In genomic region chr19:51541458-51542357, GRCh38 we compare ENCODE assay signal across 1 cellular context.
TF ChIP-seq lines count a peak whose summit lies in the region.

No MANE protein-coding gene starts in this region.

TF ChIP-seq in K562, 482 proteins besides CTCF, POLR2A, EP300 and RAD21 (continues in another document):
- no peak for TF ChIP-seq BRD4 (IDR thresholded peaks at IDR 0.05)
- TF ChIP-seq, protein P1, sequence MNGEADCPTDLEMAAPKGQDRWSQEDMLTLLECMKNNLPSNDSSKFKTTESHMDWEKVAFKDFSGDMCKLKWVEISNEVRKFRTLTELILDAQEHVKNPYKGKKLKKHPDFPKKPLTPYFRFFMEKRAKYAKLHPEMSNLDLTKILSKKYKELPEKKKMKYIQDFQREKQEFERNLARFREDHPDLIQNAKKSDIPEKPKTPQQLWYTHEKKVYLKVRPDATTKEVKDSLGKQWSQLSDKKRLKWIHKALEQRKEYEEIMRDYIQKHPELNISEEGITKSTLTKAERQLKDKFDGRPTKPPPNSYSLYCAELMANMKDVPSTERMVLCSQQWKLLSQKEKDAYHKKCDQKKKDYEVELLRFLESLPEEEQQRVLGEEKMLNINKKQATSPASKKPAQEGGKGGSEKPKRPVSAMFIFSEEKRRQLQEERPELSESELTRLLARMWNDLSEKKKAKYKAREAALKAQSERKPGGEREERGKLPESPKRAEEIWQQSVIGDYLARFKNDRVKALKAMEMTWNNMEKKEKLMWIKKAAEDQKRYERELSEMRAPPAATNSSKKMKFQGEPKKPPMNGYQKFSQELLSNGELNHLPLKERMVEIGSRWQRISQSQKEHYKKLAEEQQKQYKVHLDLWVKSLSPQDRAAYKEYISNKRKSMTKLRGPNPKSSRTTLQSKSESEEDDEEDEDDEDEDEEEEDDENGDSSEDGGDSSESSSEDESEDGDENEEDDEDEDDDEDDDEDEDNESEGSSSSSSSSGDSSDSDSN (IDR thresholded peaks at IDR 0.05; ENCODE audit: borderline replicate concordance in 1 of 2, low read depth in 2 of 2, low read length in 2 of 2): 0 out of 4 replicates have a peak, but pooled peaks of 1 of the 2 experiments have one; percentile 13
- no peak for TF ChIP-seq IRF1 (CRISPR knock-in tag; IDR thresholded peaks at IDR 0.05; ENCODE audit: borderline replicate concordance)
- TF ChIP-seq TRIM25 (IDR thresholded peaks at IDR 0.05; ENCODE audit: borderline replicate concordance): no peak
- no peak for TF ChIP-seq GTF2E2 (tag; IDR thresholded peaks at IDR 0.05)
- no peak for TF ChIP-seq GTF2B (IDR thresholded peaks at IDR 0.05; ENCODE audit: extremely low read depth, insufficient read length)
- no peak for TF ChIP-seq RHOXF2B (CRISPR knock-in tag; conservative IDR thresholded peaks at IDR 0.05)
- TF ChIP-seq FUS (optimal IDR thresholded peaks at IDR 0.05; ENCODE audit: low read depth, low read length): no peak
- TF ChIP-seq SMARCA4 (IDR thresholded peaks at IDR 0.05): peak; percentile 53; the same call in 1 of the 2 replicates
- TF ChIP-seq ARHGAP35 (IDR thresholded peaks at IDR 0.05; ENCODE audit: partially characterized antibody): no peak
- TF ChIP-seq JUND (IDR thresholded peaks at IDR 0.05; ENCODE audit: borderline replicate concordance, low read depth, low read length): no peak; the same call in 1 of the 2 replicates
- peak; percentile 36; the same call in 2 of the 3 replicates for TF ChIP-seq JUND (tag; IDR thresholded peaks at IDR 0.05; ENCODE audit: borderline replicate concordance, low read depth, low read length)
- TF ChIP-seq ZNF79 (CRISPR knock-in tag; IDR thresholded peaks at IDR 0.05; ENCODE audit: low read depth): no peak
- peak; percentile 53 for TF ChIP-seq MAFG (tag; conservative IDR thresholded peaks at IDR 0.05)
- no peak for TF ChIP-seq ZBTB8A (IDR thresholded peaks at IDR 0.05; ENCODE audit: partially characterized antibody)
- TF ChIP-seq ZNF23 (CRISPR knock-in tag; IDR thresholded peaks at IDR 0.05): no peak
- TF ChIP-seq POLR2B (IDR thresholded peaks at IDR 0.05; ENCODE audit: low read depth, partially characterized antibody): peak; percentile 35
- TF ChIP-seq ZNF133 (CRISPR knock-in tag; IDR thresholded peaks at IDR 0.05): no peak
- no peak for TF ChIP-seq U2AF1 (optimal IDR thresholded peaks at IDR 0.05; ENCODE audit: low read depth, low read length)
- TF ChIP-seq NFIX (CRISPR knock-in tag; IDR thresholded peaks at IDR 0.05; ENCODE audit: low read depth): no peak
- TF ChIP-seq PTTG1 (tag; IDR thresholded peaks at IDR 0.05; ENCODE audit: low read depth): peak; percentile 21; the same call in 1 of the 2 replicates
- TF ChIP-seq RFX5 (IDR thresholded peaks at IDR 0.05; ENCODE audit: low read depth, low read length): no peak
- TF ChIP-seq ZBTB34 (CRISPR knock-in tag; IDR thresholded peaks at IDR 0.05): no peak
- peak in 1 of 2 experiments; percentile 46; a peak in 1 of 4 replicates for TF ChIP-seq RCOR1 (IDR thresholded peaks at IDR 0.05; ENCODE audit: borderline replicate concordance in 1 of 2, low read depth in 2 of 2, low read length in 2 of 2)
- 0 out of 2 replicates have a peak, but pooled peaks have one; percentile 49 for TF ChIP-seq SMAD4 (CRISPR knock-in tag; conservative IDR thresholded peaks at IDR 0.05)
- no peak for TF ChIP-seq HNRNPLL (IDR thresholded peaks at IDR 0.05; ENCODE audit: low read depth, low read length, poor library complexity, severe bottlenecking)
- TF ChIP-seq ZKSCAN1 (IDR thresholded peaks at IDR 0.05; ENCODE audit: low read depth, low read length): no peak
- no peak for TF ChIP-seq ZNF586 (CRISPR knock-in tag; conservative IDR thresholded peaks at IDR 0.05)
- no peak for TF ChIP-seq ETS2 (tag; IDR thresholded peaks at IDR 0.05; ENCODE audit: borderline replicate concordance, poor library complexity, severe bottlenecking)
- TF ChIP-seq, protein P2, sequence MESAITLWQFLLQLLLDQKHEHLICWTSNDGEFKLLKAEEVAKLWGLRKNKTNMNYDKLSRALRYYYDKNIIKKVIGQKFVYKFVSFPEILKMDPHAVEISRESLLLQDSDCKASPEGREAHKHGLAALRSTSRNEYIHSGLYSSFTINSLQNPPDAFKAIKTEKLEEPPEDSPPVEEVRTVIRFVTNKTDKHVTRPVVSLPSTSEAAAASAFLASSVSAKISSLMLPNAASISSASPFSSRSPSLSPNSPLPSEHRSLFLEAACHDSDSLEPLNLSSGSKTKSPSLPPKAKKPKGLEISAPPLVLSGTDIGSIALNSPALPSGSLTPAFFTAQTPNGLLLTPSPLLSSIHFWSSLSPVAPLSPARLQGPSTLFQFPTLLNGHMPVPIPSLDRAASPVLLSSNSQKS (CRISPR knock-in tag; IDR thresholded peaks at IDR 0.05): no peak
- TF ChIP-seq E2F3 (CRISPR knock-in tag; IDR thresholded peaks at IDR 0.05): no peak
- no peak for TF ChIP-seq CCNT2 (IDR thresholded peaks at IDR 0.05; ENCODE audit: borderline replicate concordance, extremely low read depth, insufficient read length, low read depth, low read length)
- no peak for TF ChIP-seq ZNF830 (CRISPR knock-in tag; IDR thresholded peaks at IDR 0.05)
- 0 out of 2 replicates have a peak, but pooled peaks have one; percentile 44 for TF ChIP-seq TAF7 (tag; IDR thresholded peaks at IDR 0.05)
- no peak for TF ChIP-seq CBFA2T2 (conservative IDR thresholded peaks at IDR 0.05)
- TF ChIP-seq HDAC2 (IDR thresholded peaks at IDR 0.05): 0 out of 2 replicates have a peak, but pooled peaks have one; percentile 47
- peak; percentile 63; the same call in 1 of the 2 replicates for TF ChIP-seq ZNF766 (CRISPR knock-in tag; conservative IDR thresholded peaks at IDR 0.05)
- no peak for TF ChIP-seq SMAD1 (IDR thresholded peaks at IDR 0.05; ENCODE audit: low read depth, low read length, partially characterized antibody)
- TF ChIP-seq TEAD1 (CRISPR knock-in tag; IDR thresholded peaks at IDR 0.05): peak in 1 of 2 experiments; percentile 72; a peak in 2 of 4 replicates
- no peak for TF ChIP-seq ZNF3 (CRISPR knock-in tag; IDR thresholded peaks at IDR 0.05)
- TF ChIP-seq PML (IDR thresholded peaks at IDR 0.05; ENCODE audit: low read length): no peak
- peak; percentile 41; the same call in 1 of the 2 replicates for TF ChIP-seq MTA3 (IDR thresholded peaks at IDR 0.05; ENCODE audit: borderline replicate concordance)
- no peak for TF ChIP-seq THRAP3 (IDR thresholded peaks at IDR 0.05; ENCODE audit: borderline replicate concordance)
- TF ChIP-seq SREBF1 (IDR thresholded peaks at IDR 0.05; ENCODE audit: borderline replicate concordance, low read depth, low read length): no peak
- TF ChIP-seq, protein P3, sequence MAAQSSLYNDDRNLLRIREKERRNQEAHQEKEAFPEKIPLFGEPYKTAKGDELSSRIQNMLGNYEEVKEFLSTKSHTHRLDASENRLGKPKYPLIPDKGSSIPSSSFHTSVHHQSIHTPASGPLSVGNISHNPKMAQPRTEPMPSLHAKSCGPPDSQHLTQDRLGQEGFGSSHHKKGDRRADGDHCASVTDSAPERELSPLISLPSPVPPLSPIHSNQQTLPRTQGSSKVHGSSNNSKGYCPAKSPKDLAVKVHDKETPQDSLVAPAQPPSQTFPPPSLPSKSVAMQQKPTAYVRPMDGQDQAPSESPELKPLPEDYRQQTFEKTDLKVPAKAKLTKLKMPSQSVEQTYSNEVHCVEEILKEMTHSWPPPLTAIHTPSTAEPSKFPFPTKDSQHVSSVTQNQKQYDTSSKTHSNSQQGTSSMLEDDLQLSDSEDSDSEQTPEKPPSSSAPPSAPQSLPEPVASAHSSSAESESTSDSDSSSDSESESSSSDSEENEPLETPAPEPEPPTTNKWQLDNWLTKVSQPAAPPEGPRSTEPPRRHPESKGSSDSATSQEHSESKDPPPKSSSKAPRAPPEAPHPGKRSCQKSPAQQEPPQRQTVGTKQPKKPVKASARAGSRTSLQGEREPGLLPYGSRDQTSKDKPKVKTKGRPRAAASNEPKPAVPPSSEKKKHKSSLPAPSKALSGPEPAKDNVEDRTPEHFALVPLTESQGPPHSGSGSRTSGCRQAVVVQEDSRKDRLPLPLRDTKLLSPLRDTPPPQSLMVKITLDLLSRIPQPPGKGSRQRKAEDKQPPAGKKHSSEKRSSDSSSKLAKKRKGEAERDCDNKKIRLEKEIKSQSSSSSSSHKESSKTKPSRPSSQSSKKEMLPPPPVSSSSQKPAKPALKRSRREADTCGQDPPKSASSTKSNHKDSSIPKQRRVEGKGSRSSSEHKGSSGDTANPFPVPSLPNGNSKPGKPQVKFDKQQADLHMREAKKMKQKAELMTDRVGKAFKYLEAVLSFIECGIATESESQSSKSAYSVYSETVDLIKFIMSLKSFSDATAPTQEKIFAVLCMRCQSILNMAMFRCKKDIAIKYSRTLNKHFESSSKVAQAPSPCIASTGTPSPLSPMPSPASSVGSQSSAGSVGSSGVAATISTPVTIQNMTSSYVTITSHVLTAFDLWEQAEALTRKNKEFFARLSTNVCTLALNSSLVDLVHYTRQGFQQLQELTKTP (IDR thresholded peaks at IDR 0.05; ENCODE audit: low read depth in 1 of 2, partially characterized antibody in 2 of 2): peak; percentile 26 to 61
- no peak for TF ChIP-seq HLTF (IDR thresholded peaks at IDR 0.05)
- TF ChIP-seq NCOR1 (IDR thresholded peaks at IDR 0.05): no peak
- TF ChIP-seq, protein P4, sequence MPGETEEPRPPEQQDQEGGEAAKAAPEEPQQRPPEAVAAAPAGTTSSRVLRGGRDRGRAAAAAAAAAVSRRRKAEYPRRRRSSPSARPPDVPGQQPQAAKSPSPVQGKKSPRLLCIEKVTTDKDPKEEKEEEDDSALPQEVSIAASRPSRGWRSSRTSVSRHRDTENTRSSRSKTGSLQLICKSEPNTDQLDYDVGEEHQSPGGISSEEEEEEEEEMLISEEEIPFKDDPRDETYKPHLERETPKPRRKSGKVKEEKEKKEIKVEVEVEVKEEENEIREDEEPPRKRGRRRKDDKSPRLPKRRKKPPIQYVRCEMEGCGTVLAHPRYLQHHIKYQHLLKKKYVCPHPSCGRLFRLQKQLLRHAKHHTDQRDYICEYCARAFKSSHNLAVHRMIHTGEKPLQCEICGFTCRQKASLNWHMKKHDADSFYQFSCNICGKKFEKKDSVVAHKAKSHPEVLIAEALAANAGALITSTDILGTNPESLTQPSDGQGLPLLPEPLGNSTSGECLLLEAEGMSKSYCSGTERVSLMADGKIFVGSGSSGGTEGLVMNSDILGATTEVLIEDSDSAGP (CRISPR knock-in tag; IDR thresholded peaks at IDR 0.05): no peak
- peak; percentile 38; the same call in 1 of the 2 replicates for TF ChIP-seq RNF2 (IDR thresholded peaks at IDR 0.05)
